ENCODE assay signal across 1 cellular context in the genomic region with DNA sequence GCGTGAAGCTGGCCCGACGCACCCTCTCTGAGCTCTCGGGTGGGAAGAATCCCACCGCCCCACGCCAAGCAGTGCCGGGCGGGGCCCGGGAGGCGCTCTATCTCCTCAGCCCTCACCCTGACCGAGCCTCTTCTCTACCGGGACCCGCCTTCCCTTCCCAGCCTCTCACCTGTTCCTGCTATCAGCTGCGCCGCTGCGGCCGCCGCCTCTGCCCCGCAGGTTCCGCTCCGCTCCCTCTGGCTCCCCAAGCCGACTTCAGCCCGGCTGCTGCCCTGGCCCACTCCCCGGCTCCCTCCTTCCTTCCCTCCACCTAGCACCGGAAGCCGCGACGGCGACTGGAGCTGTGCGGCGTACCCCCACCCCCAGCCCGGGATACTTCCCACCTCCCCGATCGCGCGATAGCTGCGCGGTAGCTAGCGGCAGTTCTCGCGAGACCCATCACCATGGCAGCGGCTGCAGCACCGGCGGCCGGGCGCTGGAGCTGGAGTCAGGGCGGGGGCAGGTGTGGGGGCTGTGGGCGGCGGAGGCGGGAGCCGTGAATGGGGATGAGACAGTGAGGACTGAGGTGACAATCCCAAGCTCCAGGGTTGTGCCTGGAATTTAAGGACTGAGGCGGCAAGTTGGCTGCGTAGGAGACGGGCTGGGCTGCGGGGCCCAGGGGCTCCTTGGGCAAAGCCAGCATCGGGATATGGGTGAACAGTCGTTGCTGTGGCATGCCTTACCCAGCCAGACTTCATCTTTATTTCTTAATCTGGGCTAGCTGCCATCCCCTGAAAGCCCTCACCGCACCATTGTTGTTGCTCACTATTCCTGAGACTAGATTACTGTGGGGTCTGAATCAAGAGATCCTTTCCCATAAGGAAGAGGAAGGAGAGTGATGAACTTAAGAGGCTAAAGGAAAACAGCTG.
TF ChIP-seq lines count a peak whose summit lies in the region.

TSS of gene ARF3 (minus strand) at position 347 of the 908 bp plus-strand sequence. CDS start 16,392 bp downstream, outside the sequence.

TF ChIP-seq in HepG2, 621 proteins besides CTCF, POLR2A, EP300 and RAD21 (continued from another document and continues in another):
- TF ChIP-seq ASH2L (IDR thresholded peaks at IDR 0.05; ENCODE audit: insufficient read length, low read depth, low read length) (peak; percentile 59), STAT5B (CRISPR knock-in tag; IDR thresholded peaks at IDR 0.05) (no peak), SALL2 (CRISPR knock-in tag; IDR thresholded peaks at IDR 0.05) (peak; percentile 19; the same call in 1 of the 2 replicates), ZNF430 (CRISPR knock-in tag; IDR thresholded peaks at IDR 0.05) (no peak), CC2D1A (CRISPR knock-in tag; IDR thresholded peaks at IDR 0.05) (no peak), ZNF674 (CRISPR knock-in tag; IDR thresholded peaks at IDR 0.05; ENCODE audit: low read depth) (no peak), PAF1 (CRISPR knock-in tag; IDR thresholded peaks at IDR 0.05) (no peak), CBFB (CRISPR knock-in tag; IDR thresholded peaks at IDR 0.05) (no peak), FOXJ3 (CRISPR knock-in tag; IDR thresholded peaks at IDR 0.05; ENCODE audit: borderline replicate concordance) (no peak), HMGA1 (CRISPR knock-in tag; conservative IDR thresholded peaks at IDR 0.05) (no peak), NCOA1 (CRISPR knock-in tag; IDR thresholded peaks at IDR 0.05) (0 out of 2 replicates have a peak, but pooled peaks have one; percentile 49), SP4 (CRISPR knock-in tag; IDR thresholded peaks at IDR 0.05) (no peak), KLF12 (CRISPR knock-in tag; IDR thresholded peaks at IDR 0.05; ENCODE audit: borderline replicate concordance) (no peak), ZNF484 (CRISPR knock-in tag; IDR thresholded peaks at IDR 0.05; ENCODE audit: borderline replicate concordance, low read depth) (no peak), MAZ (IDR thresholded peaks at IDR 0.05; ENCODE audit: borderline replicate concordance, low read depth, low read length) (peak; percentile 88), MAZ (CRISPR knock-in tag; IDR thresholded peaks at IDR 0.05; ENCODE audit: low read depth) (peak; percentile 84), MYC (CRISPR knock-in tag; IDR thresholded peaks at IDR 0.05; ENCODE audit: borderline replicate concordance) (peak; percentile 22; the same call in 1 of the 2 replicates), ZNF101 (CRISPR knock-in tag; IDR thresholded peaks at IDR 0.05; ENCODE audit: borderline replicate concordance, low read depth) (no peak), BRF2 (CRISPR knock-in tag; IDR thresholded peaks at IDR 0.05) (no peak), ZNF773 (CRISPR knock-in tag; IDR thresholded peaks at IDR 0.05; ENCODE audit: borderline replicate concordance) (no peak), ZBTB7B (CRISPR knock-in tag; IDR thresholded peaks at IDR 0.05) (peak; percentile 47; the same call in 1 of the 2 replicates), MTA1 (CRISPR knock-in tag; IDR thresholded peaks at IDR 0.05; ENCODE audit: borderline replicate concordance) (0 out of 2 replicates have a peak, but pooled peaks have one; percentile 24), HMG20B (CRISPR knock-in tag; conservative IDR thresholded peaks at IDR 0.05) (no peak), CEBPG (CRISPR knock-in tag; IDR thresholded peaks at IDR 0.05) (no peak), ZNF30 (CRISPR knock-in tag; IDR thresholded peaks at IDR 0.05) (no peak), ZSCAN30 (CRISPR knock-in tag; IDR thresholded peaks at IDR 0.05) (no peak), TEF (CRISPR knock-in tag; IDR thresholded peaks at IDR 0.05) (no peak), ZNF619 (CRISPR knock-in tag; IDR thresholded peaks at IDR 0.05) (no peak; the same call in 1 of the 2 replicates), ZNF264 (CRISPR knock-in tag; IDR thresholded peaks at IDR 0.05) (no peak), ZNF180 (CRISPR knock-in tag; IDR thresholded peaks at IDR 0.05; ENCODE audit: borderline replicate concordance, low read depth) (no peak), ZNF616 (CRISPR knock-in tag; IDR thresholded peaks at IDR 0.05; ENCODE audit: low read depth) (no peak), MTA3 (CRISPR knock-in tag; IDR thresholded peaks at IDR 0.05) (no peak), GATA4 (IDR thresholded peaks at IDR 0.05; ENCODE audit: borderline replicate concordance, low read depth) (0 out of 2 replicates have a peak, but pooled peaks have one; percentile 40), ZBTB1 (CRISPR knock-in tag; IDR thresholded peaks at IDR 0.05; ENCODE audit: borderline replicate concordance) (no peak), ZBTB21 (CRISPR knock-in tag; IDR thresholded peaks at IDR 0.05) (no peak), KAT2B (IDR thresholded peaks at IDR 0.05; ENCODE audit: borderline replicate concordance, low read depth, low read length) (no peak), ZFP41 (CRISPR knock-in tag; IDR thresholded peaks at IDR 0.05; ENCODE audit: borderline replicate concordance) (no peak), DMAP1 (CRISPR knock-in tag; IDR thresholded peaks at IDR 0.05) (no peak), HOXA3 (CRISPR knock-in tag; IDR thresholded peaks at IDR 0.05) (peak; percentile 55), ZNF569 (CRISPR knock-in tag; IDR thresholded peaks at IDR 0.05; ENCODE audit: borderline replicate concordance) (no peak), DNMT3B (CRISPR knock-in tag; conservative IDR thresholded peaks at IDR 0.05) (no peak), CCDC6 (CRISPR knock-in tag; IDR thresholded peaks at IDR 0.05) (no peak), AKAP8 (CRISPR knock-in tag; IDR thresholded peaks at IDR 0.05) (peak; percentile 49; the same call in 1 of the 2 replicates), MXD4 (CRISPR knock-in tag; IDR thresholded peaks at IDR 0.05) (no peak), ZNF839 (CRISPR knock-in tag; IDR thresholded peaks at IDR 0.05; ENCODE audit: borderline replicate concordance) (0 out of 2 replicates have a peak, but pooled peaks have one; percentile 59), PHF8 (CRISPR knock-in tag; IDR thresholded peaks at IDR 0.05) (peak; percentile 73), ZNF256 (CRISPR knock-in tag; conservative IDR thresholded peaks at IDR 0.05) (no peak), ZNF713 (CRISPR knock-in tag; IDR thresholded peaks at IDR 0.05) (no peak), ZEB1 (IDR thresholded peaks at IDR 0.05; ENCODE audit: insufficient replicate concordance, low read depth) (no peak), RFX5 (IDR thresholded peaks at IDR 0.05; ENCODE audit: low read depth, low read length) (no peak), ZXDC (CRISPR knock-in tag; IDR thresholded peaks at IDR 0.05) (no peak), TOE1 (CRISPR knock-in tag; IDR thresholded peaks at IDR 0.05) (no peak), SATB2 (CRISPR knock-in tag; IDR thresholded peaks at IDR 0.05) (no peak), NFKB2 (CRISPR knock-in tag; IDR thresholded peaks at IDR 0.05; ENCODE audit: borderline replicate concordance) (no peak), SMAD9 (CRISPR knock-in tag; IDR thresholded peaks at IDR 0.05) (0 out of 2 replicates have a peak, but pooled peaks have one; percentile 57), ZNF552 (CRISPR knock-in tag; IDR thresholded peaks at IDR 0.05; ENCODE audit: borderline replicate concordance) (no peak), ZNF766 (CRISPR knock-in tag; IDR thresholded peaks at IDR 0.05; ENCODE audit: borderline replicate concordance) (no peak), ZNF337 (CRISPR knock-in tag; IDR thresholded peaks at IDR 0.05; ENCODE audit: borderline replicate concordance, low read depth) (no peak), MEF2D (CRISPR knock-in tag; IDR thresholded peaks at IDR 0.05) (peak; percentile 78)
- TF ChIP-seq, protein P1, sequence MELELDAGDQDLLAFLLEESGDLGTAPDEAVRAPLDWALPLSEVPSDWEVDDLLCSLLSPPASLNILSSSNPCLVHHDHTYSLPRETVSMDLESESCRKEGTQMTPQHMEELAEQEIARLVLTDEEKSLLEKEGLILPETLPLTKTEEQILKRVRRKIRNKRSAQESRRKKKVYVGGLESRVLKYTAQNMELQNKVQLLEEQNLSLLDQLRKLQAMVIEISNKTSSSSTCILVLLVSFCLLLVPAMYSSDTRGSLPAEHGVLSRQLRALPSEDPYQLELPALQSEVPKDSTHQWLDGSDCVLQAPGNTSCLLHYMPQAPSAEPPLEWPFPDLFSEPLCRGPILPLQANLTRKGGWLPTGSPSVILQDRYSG (CRISPR knock-in tag; IDR thresholded peaks at IDR 0.05): no peak
- TF ChIP-seq, protein P2, sequence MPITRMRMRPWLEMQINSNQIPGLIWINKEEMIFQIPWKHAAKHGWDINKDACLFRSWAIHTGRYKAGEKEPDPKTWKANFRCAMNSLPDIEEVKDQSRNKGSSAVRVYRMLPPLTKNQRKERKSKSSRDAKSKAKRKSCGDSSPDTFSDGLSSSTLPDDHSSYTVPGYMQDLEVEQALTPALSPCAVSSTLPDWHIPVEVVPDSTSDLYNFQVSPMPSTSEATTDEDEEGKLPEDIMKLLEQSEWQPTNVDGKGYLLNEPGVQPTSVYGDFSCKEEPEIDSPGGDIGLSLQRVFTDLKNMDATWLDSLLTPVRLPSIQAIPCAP (CRISPR knock-in tag; IDR thresholded peaks at IDR 0.05; ENCODE audit: low read depth): no peak
- TF ChIP-seq, protein P3, sequence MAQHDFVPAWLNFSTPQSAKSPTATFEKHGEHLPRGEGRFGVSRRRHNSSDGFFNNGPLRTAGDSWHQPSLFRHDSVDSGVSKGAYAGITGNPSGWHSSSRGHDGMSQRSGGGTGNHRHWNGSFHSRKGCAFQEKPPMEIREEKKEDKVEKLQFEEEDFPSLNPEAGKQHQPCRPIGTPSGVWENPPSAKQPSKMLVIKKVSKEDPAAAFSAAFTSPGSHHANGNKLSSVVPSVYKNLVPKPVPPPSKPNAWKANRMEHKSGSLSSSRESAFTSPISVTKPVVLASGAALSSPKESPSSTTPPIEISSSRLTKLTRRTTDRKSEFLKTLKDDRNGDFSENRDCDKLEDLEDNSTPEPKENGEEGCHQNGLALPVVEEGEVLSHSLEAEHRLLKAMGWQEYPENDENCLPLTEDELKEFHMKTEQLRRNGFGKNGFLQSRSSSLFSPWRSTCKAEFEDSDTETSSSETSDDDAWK (CRISPR knock-in tag; IDR thresholded peaks at IDR 0.05): no peak
- TF ChIP-seq, protein P4, sequence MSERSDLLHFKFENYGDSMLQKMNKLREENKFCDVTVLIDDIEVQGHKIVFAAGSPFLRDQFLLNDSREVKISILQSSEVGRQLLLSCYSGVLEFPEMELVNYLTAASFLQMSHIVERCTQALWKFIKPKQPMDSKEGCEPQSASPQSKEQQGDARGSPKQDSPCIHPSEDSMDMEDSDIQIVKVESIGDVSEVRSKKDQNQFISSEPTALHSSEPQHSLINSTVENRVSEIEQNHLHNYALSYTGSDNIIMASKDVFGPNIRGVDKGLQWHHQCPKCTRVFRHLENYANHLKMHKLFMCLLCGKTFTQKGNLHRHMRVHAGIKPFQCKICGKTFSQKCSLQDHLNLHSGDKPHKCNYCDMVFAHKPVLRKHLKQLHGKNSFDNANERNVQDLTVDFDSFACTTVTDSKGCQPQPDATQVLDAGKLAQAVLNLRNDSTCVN (CRISPR knock-in tag; IDR thresholded peaks at IDR 0.05; ENCODE audit: borderline replicate concordance): no peak; the same call in 1 of the 2 replicates
- TF ChIP-seq, protein P5, sequence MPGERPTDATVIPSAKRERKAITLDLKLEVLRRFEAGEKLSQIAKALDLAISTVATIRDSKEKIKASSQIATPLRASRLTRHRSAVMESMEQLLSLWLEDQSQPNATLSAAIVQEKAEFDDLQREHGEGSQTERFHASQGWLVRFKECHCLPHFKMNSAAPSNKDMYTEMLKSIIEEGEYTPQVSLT (CRISPR knock-in tag; IDR thresholded peaks at IDR 0.05; ENCODE audit: borderline replicate concordance, low read depth): no peak
- TF ChIP-seq, protein P6, sequence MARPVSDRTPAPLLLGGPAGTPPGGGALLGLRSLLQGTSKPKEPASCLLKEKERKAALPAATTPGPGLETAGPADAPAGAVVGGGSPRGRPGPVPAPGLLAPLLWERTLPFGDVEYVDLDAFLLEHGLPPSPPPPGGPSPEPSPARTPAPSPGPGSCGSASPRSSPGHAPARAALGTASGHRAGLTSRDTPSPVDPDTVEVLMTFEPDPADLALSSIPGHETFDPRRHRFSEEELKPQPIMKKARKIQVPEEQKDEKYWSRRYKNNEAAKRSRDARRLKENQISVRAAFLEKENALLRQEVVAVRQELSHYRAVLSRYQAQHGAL (CRISPR knock-in tag; IDR thresholded peaks at IDR 0.05; ENCODE audit: not compliant biosample characterization): no peak
